In the genomic region with DNA sequence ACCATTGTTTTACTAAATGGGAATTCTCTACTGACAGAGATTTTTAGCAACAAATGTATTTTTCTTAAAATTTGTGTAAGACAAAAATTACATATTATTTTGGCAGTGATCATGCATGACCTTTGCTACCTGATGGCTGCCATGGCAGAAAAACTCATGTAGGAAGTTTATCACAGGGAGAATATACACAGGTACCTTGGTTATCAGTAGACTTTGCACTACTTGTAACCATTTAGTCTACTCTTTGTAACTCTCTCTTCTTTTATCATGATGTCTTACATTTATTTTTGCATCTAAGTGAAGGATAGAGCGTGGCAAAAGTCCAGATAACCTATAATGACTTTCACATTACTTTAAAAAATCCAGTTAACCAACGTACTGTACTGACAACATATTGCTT, we compare ENCODE assay signal across 14 cellular contexts. TPM values are rescaled to one million over a fixed set of nuclear protein-coding genes. Genes with fewer than 3 reads are reported as not detected.
DNase-seq lines count a peak whose midpoint lies in the region; ATAC-seq and TF ChIP-seq lines count a peak whose summit lies in the region.
"Had no signal": no experiment of that assay in that cellular context is flagged by ENCODE, and none has a peak within 500 bp of the region (broad histone marks: within the 10 kb centered on the region; RNA-seq: fewer than 3 reads in every experiment).

No MANE protein-coding gene starts in this region.

- no peaks in the 10 kb centered on the region for H3K9me3 Mint-ChIP-seq in CD8-positive, alpha-beta T cell
- H3K9me3 Mint-ChIP-seq in naive thymus-derived CD4-positive, alpha-beta T cell, result peaks cover 0 to 1% (median 0%) of the 10 kb centered on the region in 11 donors
- H3K9me3 Mint-ChIP-seq: CD4-positive, CD25-positive, alpha-beta regulatory T cell had no signal

- H3K27me3 ChIP-seq in CD8-positive, alpha-beta T cell (ENCODE audit: insufficient read depth, low read length), result no peaks in the 10 kb centered on the region
- H3K27me3 ChIP-seq in SJSA1 (replicated peaks) (no peaks in the 10 kb centered on the region), dorsolateral prefrontal cortex (no peaks in the 10 kb centered on the region), gastrocnemius medialis (no peaks in the 10 kb centered on the region)
- H3K27me3 ChIP-seq in naive thymus-derived CD4-positive, alpha-beta T cell (ENCODE audit: control insufficient read depth in 2 of 2, insufficient read depth in 2 of 2, low read length in 2 of 2), result no peaks in the 10 kb centered on the region
- H3K27me3 ChIP-seq: testis had no signal

- peaks cover 24% of the 10 kb centered on the region for H3K4me1 Mint-ChIP-seq in CD8-positive, alpha-beta T cell (ENCODE audit: low read depth)
- H3K4me1 Mint-ChIP-seq in naive thymus-derived CD4-positive, alpha-beta T cell, result peaks cover 9 to 29% (median 26%) of the 10 kb centered on the region in 7 donors

- no peak overlapping the region for H3K4me3 ChIP-seq in CD8-positive, alpha-beta T cell (ENCODE audit: low read depth, low read length)
- no peak overlapping the region for H3K4me3 ChIP-seq in SJSA1
- H3K4me3 ChIP-seq in dorsolateral prefrontal cortex, result no peak overlapping the region
- H3K4me3 ChIP-seq in naive thymus-derived CD4-positive, alpha-beta T cell (ENCODE audit: low read length), result no peak overlapping the region
- H3K4me3 ChIP-seq in gastrocnemius medialis, result no peak overlapping the region
- H3K4me3 ChIP-seq: testis had no signal

- H3K27ac Mint-ChIP-seq in CD8-positive, alpha-beta T cell, result peak overlapping the region; percentile 41
- H3K27ac Mint-ChIP-seq in naive thymus-derived CD4-positive, alpha-beta T cell, result peak overlapping the region in 6 of 9 donors; percentile 4 to 43 (median 35)

- H3K9me3 ChIP-seq in CD8-positive, alpha-beta T cell (ENCODE audit: low read length), result no peaks in the 10 kb centered on the region
- no peaks in the 10 kb centered on the region for H3K9me3 ChIP-seq in SJSA1 (replicated peaks)
- H3K9me3 ChIP-seq in naive thymus-derived CD4-positive, alpha-beta T cell (ENCODE audit: control insufficient read depth in 2 of 3, low read length in 3 of 3), result no peaks in the 10 kb centered on the region
- no peaks in the 10 kb centered on the region for H3K9me3 ChIP-seq in gastrocnemius medialis
- H3K9me3 ChIP-seq: testis had no signal

- no peak for ATAC-seq in CD8-positive, alpha-beta T cell
- ATAC-seq in naive thymus-derived CD4-positive, alpha-beta T cell, result no peak
- ATAC-seq in gastrocnemius medialis, result no peak
- ATAC-seq: Right ventricle myocardium inferior had no signal

- POLR2A ChIA-PET in CD8-positive, alpha-beta T cell (lab: Charles Lee), result interaction anchor here (0.7 to 1.9 kb wide), 2 partner anchors 33 to 691 kb away, joined by 3 to 7 read pairs; no protein-coding TSS in a partner anchor
- POLR2A ChIA-PET in naive thymus-derived CD4-positive, alpha-beta T cell (lab: Charles Lee), result no interaction called here

- TF ChIP-seq CTCF in CD8-positive, alpha-beta T cell (IDR thresholded peaks at IDR 0.05), result no peak
- TF ChIP-seq CTCF in dorsolateral prefrontal cortex (IDR thresholded peaks at IDR 0.05 in 54 of 56, conservative IDR thresholded peaks at IDR 0.05 in 2 of 56; ENCODE audit: low read depth in 1 of 56, partially characterized antibody in 56 of 56) (no peak), gastrocnemius medialis (IDR thresholded peaks at IDR 0.05 in 4 of 5, conservative IDR thresholded peaks at IDR 0.05 in 1 of 5) (no peak)

- in situ Hi-C loops in gastrocnemius medialis (cut with MboI; ENCODE audit: low sequenced_read_pairs in 4 of 4), result no loop called here

- H3K36me3 ChIP-seq in CD8-positive, alpha-beta T cell (ENCODE audit: insufficient read depth, low read length), result no peaks in the 10 kb centered on the region
- H3K36me3 ChIP-seq in SJSA1 (no peaks in the 10 kb centered on the region), gastrocnemius medialis (no peaks in the 10 kb centered on the region)
- no peaks in the 10 kb centered on the region for H3K36me3 ChIP-seq in naive thymus-derived CD4-positive, alpha-beta T cell (ENCODE audit: control insufficient read depth in 2 of 3, insufficient read depth in 3 of 3, low read length in 3 of 3)

- intact Hi-C loops in CD8-positive, alpha-beta T cell (cut with DNase I, micrococcal nuclease), result loop anchor here in 1 of 2 experiments (2.0 kb wide), 2 partner anchors 35 to 73 kb away; partner anchors contain the start of gene REEP3
- intact Hi-C loops in dorsolateral prefrontal cortex (cut with DNase I) (no loop called here), gastrocnemius medialis (cut with DNase I; ENCODE audit: low total_unique reads) (no loop called here)
- intact Hi-C loops in naive thymus-derived CD4-positive, alpha-beta T cell (cut with micrococcal nuclease), result loop anchor here in 1 of 2 donors (2.0 kb wide), 1 partner anchor 33 kb away; no protein-coding TSS in a partner anchor

- no peak overlapping the region for H3K27ac ChIP-seq in CD8-positive, alpha-beta T cell (ENCODE audit: low read depth, low read length)
- peak overlapping the region; percentile 89 for H3K27ac ChIP-seq in SJSA1
- H3K27ac ChIP-seq in dorsolateral prefrontal cortex, result peak overlapping the region in 36 of 59 donors; percentile 0 to 75 (median 39)
- H3K27ac ChIP-seq in naive thymus-derived CD4-positive, alpha-beta T cell (ENCODE audit: low read depth, low read length), result no peak overlapping the region
- H3K27ac ChIP-seq in gastrocnemius medialis, result no peak overlapping the region
- H3K27ac ChIP-seq: testis had no signal

- CTCF ChIA-PET in CD8-positive, alpha-beta T cell (lab: Charles Lee), result no interaction called here
- CTCF ChIA-PET in naive thymus-derived CD4-positive, alpha-beta T cell (lab: Charles Lee), result no interaction called here

- no peak overlapping the region for H3K4me3 Mint-ChIP-seq in CD8-positive, alpha-beta T cell
- no peak overlapping the region for H3K4me3 Mint-ChIP-seq in naive thymus-derived CD4-positive, alpha-beta T cell
- H3K4me3 Mint-ChIP-seq: CD4-positive, CD25-positive, alpha-beta regulatory T cell had no signal

- H3K36me3 Mint-ChIP-seq in CD8-positive, alpha-beta T cell, result no peaks in the 10 kb centered on the region
- peaks cover 0 to 6% (median 0%) of the 10 kb centered on the region in 5 donors for H3K36me3 Mint-ChIP-seq in naive thymus-derived CD4-positive, alpha-beta T cell

- TF ChIP-seq POLR2A in gastrocnemius medialis (IDR thresholded peaks at IDR 0.05), result no peak

- peaks cover 17% of the 10 kb centered on the region for H3K4me1 ChIP-seq in CD8-positive, alpha-beta T cell (ENCODE audit: insufficient read depth, low read length)
- peaks cover 33% of the 10 kb centered on the region for H3K4me1 ChIP-seq in SJSA1 (replicated peaks)
- H3K4me1 ChIP-seq in naive thymus-derived CD4-positive, alpha-beta T cell (ENCODE audit: control insufficient read depth in 2 of 2, insufficient read depth in 2 of 2, low read length in 2 of 2), result peaks cover 0 to 8% of the 10 kb centered on the region in 2 donors
- peaks cover 1 to 9% of the 10 kb centered on the region in 2 donors for H3K4me1 ChIP-seq in gastrocnemius medialis
- H3K4me1 ChIP-seq: testis had no signal

- H3K27me3 Mint-ChIP-seq in CD8-positive, alpha-beta T cell (ENCODE audit: low read depth), result no peaks in the 10 kb centered on the region
- H3K27me3 Mint-ChIP-seq in naive thymus-derived CD4-positive, alpha-beta T cell, result no peaks in the 10 kb centered on the region

- DNase-seq in CD8-positive, alpha-beta T cell, result no peak
- DNase-seq in SJSA1 (ENCODE audit: low read depth in 1 of 2, low spot score in 2 of 2) (no peak), dorsolateral prefrontal cortex (no peak), NAMALWA (ENCODE audit: low spot score) (no peak), gastrocnemius medialis (no peak), hypothalamus (lab: John Stamatoyannopoulos, UW) (no peak)
- no peak for DNase-seq in naive thymus-derived CD4-positive, alpha-beta T cell
- DNase-seq in activated naive CD4-positive, alpha-beta T cell treated with anti-CD3 and anti-CD28 coated beads, Interleukin-2, amount 50 U/mL, for 16 hours, result no peak
- DNase-seq: midbrain; NCI-H446; stimulated activated CD4-positive, alpha-beta T cell treated with anti-CD3 and anti-CD28 coated beads, Interleukin-12 subunit alpha, Interleukin-12 subunit beta, amount 100 ng/mL, for 4 hours; testis had no signal

RNA-seq across cellular contexts. Expression of gene REEP3, which starts 34.1 kb away (rescaled TPM):
- 1 to 10 TPM; 3.0 to 3.6 TPM for total RNA-seq in CD8-positive, alpha-beta T cell
- total RNA-seq in SJSA1 (2014; rRNA removed; shearing (Covaris generic)), result 59.8 and 65.5 TPM in 2 replicates
- total RNA-seq in dorsolateral prefrontal cortex, result 100 to 1,000 TPM in 1 of 120 experiments, 10 to 100 TPM in 119; 11.4 to 104 (median 32.6) TPM
- 10 to 100 TPM in 2 of 5 experiments, 1 to 10 TPM in 3; 3.6 to 21.6 (median 9.0) TPM for total RNA-seq in naive thymus-derived CD4-positive, alpha-beta T cell
- 1 to 10 TPM; 1.6 to 2.6 TPM for polyA plus RNA-seq in naive thymus-derived CD4-positive, alpha-beta T cell
- total RNA-seq in gastrocnemius medialis, result 10 to 100 TPM; 22.8 to 36.7 (median 32.1) TPM

Comparison
In these comparisons a context has a peak if more than half of its experiments do, and no peak if none do; other contexts are left out.
1. H3K27ac ChIP-seq: peak in SJSA1 (single experiment) and dorsolateral prefrontal cortex (36 of 59); none in CD8-positive, alpha-beta T cell (single experiment), naive thymus-derived CD4-positive, alpha-beta T cell (single experiment) and gastrocnemius medialis (0 of 4).